Comparison of ENCODE assay signal across 32 cellular contexts in the genomic region with DNA sequence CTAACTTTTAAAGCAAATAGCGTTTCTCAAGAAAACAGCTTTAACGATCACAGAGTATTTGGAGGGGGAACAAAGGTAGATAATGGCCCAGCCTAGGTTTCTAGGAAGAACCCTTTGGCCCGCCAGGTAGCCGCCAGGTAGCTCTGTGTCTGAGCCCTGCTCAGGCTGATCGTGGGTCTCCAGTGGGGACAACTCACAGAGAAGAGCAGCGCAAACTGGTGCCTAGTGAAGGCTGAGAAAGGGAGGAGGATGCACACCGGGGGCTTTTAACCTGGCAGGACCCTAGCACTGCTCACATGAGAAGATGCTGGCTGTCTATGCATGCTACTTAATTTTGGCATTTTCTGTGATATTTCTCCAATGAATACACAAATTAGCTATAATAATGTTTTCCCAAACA. TPM values are rescaled to one million over a fixed set of nuclear protein-coding genes. Genes with fewer than 3 reads are reported as not detected.
"Had no signal": no experiment of that assay in that cellular context is flagged by ENCODE, and none has a peak within 500 bp of the region (broad histone marks: within the 10 kb centered on the region; RNA-seq: fewer than 3 reads in every experiment).

No MANE protein-coding gene starts in this region.

- H3K9me3 ChIP-seq: esophagus muscularis mucosa, gastroesophageal sphincter, heart left ventricle, left ventricle myocardium inferior, lower lobe of right lung, pancreas, stomach, tibial artery, upper lobe of left lung, vagina had no signal

- H3K27ac ChIP-seq: esophagus muscularis mucosa, foreskin keratinocyte, gastroesophageal sphincter, heart left ventricle, hepatocyte, left ventricle myocardium inferior, lower lobe of right lung, pancreas, stomach, tibial artery, upper lobe of left lung, vagina had no signal

- ATAC-seq: foreskin keratinocyte; gastroesophageal sphincter; heart left ventricle; left cardiac atrium; lower lobe of right lung; naive thymus-derived CD8-positive, alpha-beta T cell; pancreas; stimulated activated effector memory CD8-positive, alpha-beta T cell treated with anti-CD3 and anti-CD28 coated beads, Interleukin-12 subunit alpha, Interleukin-12 subunit beta, amount 100 ng/mL, for 72 hours had no signal

- H3K36me3 ChIP-seq: esophagus muscularis mucosa, gastroesophageal sphincter, heart left ventricle, left ventricle myocardium inferior, lower lobe of right lung, pancreas, stomach, tibial artery, upper lobe of left lung, vagina had no signal

- H2AFZ ChIP-seq: hepatocyte had no signal

- H3K4me1 ChIP-seq: esophagus muscularis mucosa, foreskin keratinocyte, gastroesophageal sphincter, left ventricle myocardium inferior, vagina had no signal

- DNase-seq: effector CD8-positive, alpha-beta T cell; foreskin keratinocyte; heart left ventricle; left ventricle myocardium inferior; lower lobe of right lung; naive thymus-derived CD8-positive, alpha-beta T cell; occipital lobe; stimulated activated CD4-positive, alpha-beta T cell treated with anti-CD3 and anti-CD28 coated beads, Interleukin-2, amount 100 ng/mL, for 24 hours; stimulated activated CD4-positive, alpha-beta T cell treated with anti-CD3 and anti-CD28 coated beads, Interleukin-4, amount 100 ng/mL, for 24 hours; stimulated activated naive CD4-positive, alpha-beta T cell treated with Interleukin-2 at 50 U/mL for 16 hours; stomach; upper lobe of left lung had no signal

- FAIRE-seq: endothelial cell of umbilical vein, pancreas had no signal

- H3K4me2 ChIP-seq: hepatocyte, smooth muscle cell had no signal

- H3K4me3 ChIP-seq: esophagus muscularis mucosa, gastroesophageal sphincter, heart left ventricle, hepatocyte, left ventricle myocardium inferior, lower lobe of right lung, pancreas, smooth muscle cell, stomach, tibial artery, upper lobe of left lung, vagina had no signal

- H3K79me2 ChIP-seq: hepatocyte had no signal

- H3K27me3 ChIP-seq: esophagus muscularis mucosa, gastroesophageal sphincter, hepatocyte, pancreas, stomach, tibial artery, upper lobe of left lung, vagina had no signal

RNA-seq across cellular contexts. Expression of gene NGEF, which starts 5.8 kb away (rescaled TPM):
- total RNA-seq: naive thymus-derived CD8-positive, alpha-beta T cell; smooth muscle cell had no signal
- polyA plus RNA-seq: naive thymus-derived CD8-positive, alpha-beta T cell had no signal

RNA-seq across cellular contexts. Expression of gene NEU2, which starts 25.2 kb away (rescaled TPM):
- total RNA-seq: endothelial cell of umbilical vein; epithelial cell of proximal tubule; esophagus muscularis mucosa; fibroblast of lung; foreskin keratinocyte; gastroesophageal sphincter; heart left ventricle; hepatocyte; kidney epithelial cell; left cardiac atrium; left ventricle myocardium inferior; lower lobe of right lung; mesenteric fat pad; myocyte; naive thymus-derived CD8-positive, alpha-beta T cell; occipital lobe; pancreas; progenitor cell of endocrine pancreas; sciatic nerve; stomach; subcutaneous adipose tissue; temporal lobe; upper lobe of left lung; vagina had no signal
- polyA plus RNA-seq: endothelial cell of umbilical vein; fibroblast of lung; foreskin keratinocyte; heart left ventricle; hepatocyte; naive thymus-derived CD8-positive, alpha-beta T cell; neural cell; pancreas; smooth muscle cell; stomach had no signal

RNA-seq across cellular contexts. Expression of gene INPP5D, which starts 52.9 kb away (rescaled TPM):
- polyA plus RNA-seq: neural cell had no signal
